In genomic region chr1:179141592-179142244, GRCh38 we compare ENCODE assay signal across 9 cellular contexts. TPM values are rescaled to one million over a fixed set of nuclear protein-coding genes. Genes with fewer than 3 reads are reported as not detected.
A peak's percentile ranks its signal among the peaks of the same experiment; 100 is the strongest.
DNase-seq lines count a peak whose midpoint lies in the region; ATAC-seq and TF ChIP-seq lines count a peak whose summit lies in the region.
"Had no signal": no experiment of that assay in that cellular context is flagged by ENCODE, and none has a peak within 500 bp of the region (broad histone marks: within the 10 kb centered on the region; RNA-seq: fewer than 3 reads in every experiment).

No MANE protein-coding gene starts in this region.

- no peak overlapping the region for H3K4me3 ChIP-seq in right lobe of liver
- H3K4me3 ChIP-seq: cardiac muscle cell had no signal

- POLR2A ChIA-PET in activated naive CD8-positive, alpha-beta T cell treated with anti-CD3 and anti-CD28 coated beads, Interleukin-2, amount 10 ng/mL, durations not matched to agents 7 days and 5 days (lab: Charles Lee) = interaction anchor here (0.6 to 0.9 kb wide), 2 partner anchors 224 to 225 kb away, joined by 3 to 4 read pairs; partner anchors contain the start of gene AXDND1

- TF ChIP-seq POLR2A in right lobe of liver (IDR thresholded peaks at IDR 0.05) = no peak

- no peaks in the 10 kb centered on the region for H3K9me3 Mint-ChIP-seq in activated naive CD8-positive, alpha-beta T cell treated with anti-CD3 and anti-CD28 coated beads, Interleukin-2, amount 10 ng/mL, durations not matched to agents 7 days and 5 days
- H3K9me3 Mint-ChIP-seq in type B pancreatic cell = no peaks in the 10 kb centered on the region

- peaks cover 0 to 13% (median 5%) of the 10 kb centered on the region in 4 donors for H3K4me1 ChIP-seq in right lobe of liver

- peak; percentile 32 for ATAC-seq in activated naive CD8-positive, alpha-beta T cell treated with anti-CD3 and anti-CD28 coated beads, Interleukin-2, amount 10 ng/mL, durations not matched to agents 7 days and 5 days (ENCODE audit: low read depth)
- ATAC-seq in right lobe of liver = peak in 3 of 4 donors; percentile 39 to 65 (median 59)
- no peak for ATAC-seq in GM19395 (IDR thresholded peaks at IDR 0.05; ENCODE audit: unreplicated experiment)

- peaks cover 12% of the 10 kb centered on the region for H3K36me3 Mint-ChIP-seq in activated naive CD8-positive, alpha-beta T cell treated with anti-CD3 and anti-CD28 coated beads, Interleukin-2, amount 10 ng/mL, durations not matched to agents 7 days and 5 days
- H3K36me3 Mint-ChIP-seq in type B pancreatic cell = peaks cover 14% of the 10 kb centered on the region

- H3K9me3 ChIP-seq in right lobe of liver = no peaks in the 10 kb centered on the region

- peak; percentile 58 for DNase-seq in AG08396 (ENCODE audit: low spot score)
- peak; percentile 34 for DNase-seq in HPDE6-E6E7 (ENCODE audit: extremely low spot score)
- no peak for DNase-seq in activated naive CD8-positive, alpha-beta T cell treated with anti-CD3 and anti-CD28 coated beads, Interleukin-2, amount 10 ng/mL, durations not matched to agents 7 days and 5 days
- DNase-seq in right lobe of liver = no peak
- DNase-seq in type B pancreatic cell (ENCODE audit: extremely low spot score, unreplicated experiment) = no peak
- no peak for DNase-seq in cerebellar cortex (ENCODE audit: low spot score)
- no peak for DNase-seq in SW480 (ENCODE audit: low spot score)

- H3K4me3 Mint-ChIP-seq in activated naive CD8-positive, alpha-beta T cell treated with anti-CD3 and anti-CD28 coated beads, Interleukin-2, amount 10 ng/mL, durations not matched to agents 7 days and 5 days = peak overlapping the region; percentile 68
- no peak overlapping the region for H3K4me3 Mint-ChIP-seq in type B pancreatic cell

- peak overlapping the region in 1 of 3 donors; percentile 47 for H3K27ac ChIP-seq in right lobe of liver
- H3K27ac ChIP-seq: cardiac muscle cell had no signal

- no peaks in the 10 kb centered on the region for H3K36me3 ChIP-seq in right lobe of liver
- H3K36me3 ChIP-seq: cardiac muscle cell had no signal

- no peaks in the 10 kb centered on the region for H3K27me3 Mint-ChIP-seq in activated naive CD8-positive, alpha-beta T cell treated with anti-CD3 and anti-CD28 coated beads, Interleukin-2, amount 10 ng/mL, durations not matched to agents 7 days and 5 days
- no peaks in the 10 kb centered on the region for H3K27me3 Mint-ChIP-seq in type B pancreatic cell

- no peak for TF ChIP-seq CTCF in right lobe of liver (IDR thresholded peaks at IDR 0.05)
- no peak for TF ChIP-seq CTCF in type B pancreatic cell (conservative IDR thresholded peaks at IDR 0.05)

- peaks cover 26% of the 10 kb centered on the region for H3K4me1 Mint-ChIP-seq in activated naive CD8-positive, alpha-beta T cell treated with anti-CD3 and anti-CD28 coated beads, Interleukin-2, amount 10 ng/mL, durations not matched to agents 7 days and 5 days
- H3K4me1 Mint-ChIP-seq in type B pancreatic cell (ENCODE audit: unreplicated experiment) = peaks cover 8% of the 10 kb centered on the region

- no peaks in the 10 kb centered on the region for H3K27me3 ChIP-seq in right lobe of liver
- H3K27me3 ChIP-seq: cardiac muscle cell had no signal

- 49% methylated on average over 4 of the region's 4 CpGs for WGBS in right lobe of liver (ENCODE audit: insufficient coverage, low coverage, low lambda C conversion rate, missing lambda C conversion rate)

- intact Hi-C loops in right lobe of liver (cut with DNase I) = no loop called here

- H3K27ac Mint-ChIP-seq in activated naive CD8-positive, alpha-beta T cell treated with anti-CD3 and anti-CD28 coated beads, Interleukin-2, amount 10 ng/mL, durations not matched to agents 7 days and 5 days = peak overlapping the region; percentile 75
- H3K27ac Mint-ChIP-seq in type B pancreatic cell = peak overlapping the region; percentile 1

RNA-seq across cellular contexts. Expression of gene TOR3A, which starts 59.8 kb away (rescaled TPM):
- 10 to 100 TPM; 41.5 to 45.1 TPM for total RNA-seq in activated naive CD8-positive, alpha-beta T cell treated with anti-CD3 and anti-CD28 coated beads, Interleukin-2, amount 10 ng/mL, durations not matched to agents 7 days and 5 days
- 10 to 100 TPM in 4 of 6 experiments, 1 to 10 TPM in 2; 4.7 to 52.8 (median 13.1) TPM for total RNA-seq in right lobe of liver
- 21.7 and 23.2 TPM in 2 replicates for total RNA-seq in type B pancreatic cell (ENCODE audit: low replicate concordance)

Comparison
In these comparisons a context has a peak if more than half of its experiments do, and no peak if none do; other contexts are left out.
1. DNase-seq: peak in AG08396 (single experiment) and HPDE6-E6E7 (single experiment); none in activated naive CD8-positive, alpha-beta T cell treated with anti-CD3 and anti-CD28 coated beads, Interleukin-2, amount 10 ng/mL, durations not matched to agents 7 days and 5 days (single experiment), right lobe of liver (0 of 3), type B pancreatic cell (single experiment), cerebellar cortex (single experiment) and SW480 (single experiment).